Comparison of ENCODE assay signal across 1 cellular context in genomic region chr19:10252707-10253106, GRCh38.
TF ChIP-seq lines count a peak whose summit lies in the region.

No MANE protein-coding gene starts in this region.

TF ChIP-seq in endothelial cell of umbilical vein, 7 proteins besides CTCF, POLR2A, EP300 and RAD21:
- TF ChIP-seq MAX (IDR thresholded peaks at IDR 0.05; ENCODE audit: insufficient read depth, insufficient read length) (no peak), FOS (IDR thresholded peaks at IDR 0.05; ENCODE audit: borderline replicate concordance, insufficient read depth, low read length) (no peak), MYC (IDR thresholded peaks at IDR 0.05; ENCODE audit: low read depth, low read length) (no peak), GATA2 (IDR thresholded peaks at IDR 0.05; ENCODE audit: insufficient read depth, insufficient read length, low read depth, low read length) (no peak), EZH2 (IDR thresholded peaks at IDR 0.05; ENCODE audit: borderline replicate concordance, low read depth, low read length, severe bottlenecking) (no peak), JUN (IDR thresholded peaks at IDR 0.05; ENCODE audit: borderline replicate concordance, insufficient read depth, insufficient read length, low read depth) (no peak), POLR2AphosphoS5 (IDR thresholded peaks at IDR 0.05; ENCODE audit: insufficient read depth, low read depth, low read length) (no peak)
